ENCODE assay signal across 2 cellular contexts in the genomic region with DNA sequence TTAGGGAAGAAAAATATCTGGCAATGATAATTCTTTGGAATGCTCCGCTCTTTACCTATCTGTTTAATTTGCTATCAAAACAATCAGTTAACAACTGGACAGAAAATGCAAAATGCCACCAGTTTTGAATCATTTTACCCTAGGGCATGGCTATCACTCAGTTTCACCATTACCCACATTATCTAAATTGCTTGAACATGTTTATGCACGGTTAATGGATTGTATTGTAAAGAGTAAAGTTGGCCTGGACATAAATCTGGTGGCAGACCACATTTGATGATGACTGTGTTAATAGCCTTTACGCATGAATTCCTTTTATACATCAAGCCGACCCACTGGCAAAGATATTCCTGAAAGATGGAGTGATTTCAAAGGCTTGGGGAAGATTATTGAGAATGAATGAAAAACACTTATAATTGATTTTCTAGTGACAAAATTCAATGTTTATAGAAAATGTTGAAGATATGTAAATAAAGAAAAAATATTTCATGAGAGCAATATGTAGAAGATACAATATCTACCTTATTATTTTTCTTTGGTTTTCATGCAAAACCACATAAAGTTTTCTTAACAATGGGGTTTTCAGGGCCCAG.
A peak's percentile ranks its signal among the peaks of the same experiment; 100 is the strongest.
TF ChIP-seq lines count a peak whose summit lies in the region.

No MANE protein-coding gene starts in this region.

TF ChIP-seq in SK-N-SH, 30 proteins besides CTCF, POLR2A, EP300 and RAD21 (continued from another document):
- TF ChIP-seq TEAD4 (IDR thresholded peaks at IDR 0.05; ENCODE audit: borderline replicate concordance, insufficient read depth) (peak; percentile 76), MXI1 (IDR thresholded peaks at IDR 0.05; ENCODE audit: low read depth, low read length) (peak; percentile 31; the same call in 1 of the 2 replicates), EZH2phosphoT487 (IDR thresholded peaks at IDR 0.05; ENCODE audit: borderline replicate concordance, low read depth) (no peak), RXRA (IDR thresholded peaks at IDR 0.05; ENCODE audit: borderline replicate concordance, low read depth) (no peak), FOXJ3 (CRISPR knock-in tag; IDR thresholded peaks at IDR 0.05) (peak; percentile 95), TAF1 (IDR thresholded peaks at IDR 0.05; ENCODE audit: borderline replicate concordance, low read depth, low read length) (no peak), NRF1 (IDR thresholded peaks at IDR 0.05; ENCODE audit: low read depth, low read length) (no peak), GABPA (IDR thresholded peaks at IDR 0.05; ENCODE audit: low read depth) (no peak), GATA2 (CRISPR knock-in tag; IDR thresholded peaks at IDR 0.05) (peak; percentile 95)
- TF ChIP-seq, protein P1, sequence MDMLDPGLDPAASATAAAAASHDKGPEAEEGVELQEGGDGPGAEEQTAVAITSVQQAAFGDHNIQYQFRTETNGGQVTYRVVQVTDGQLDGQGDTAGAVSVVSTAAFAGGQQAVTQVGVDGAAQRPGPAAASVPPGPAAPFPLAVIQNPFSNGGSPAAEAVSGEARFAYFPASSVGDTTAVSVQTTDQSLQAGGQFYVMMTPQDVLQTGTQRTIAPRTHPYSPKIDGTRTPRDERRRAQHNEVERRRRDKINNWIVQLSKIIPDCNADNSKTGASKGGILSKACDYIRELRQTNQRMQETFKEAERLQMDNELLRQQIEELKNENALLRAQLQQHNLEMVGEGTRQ (IDR thresholded peaks at IDR 0.05; ENCODE audit: borderline replicate concordance, low read depth, low read length), result no peak

TF ChIP-seq in WTC11, 78 proteins besides CTCF, POLR2A, EP300 and RAD21 (continued from another document):
- TF ChIP-seq, protein P2, sequence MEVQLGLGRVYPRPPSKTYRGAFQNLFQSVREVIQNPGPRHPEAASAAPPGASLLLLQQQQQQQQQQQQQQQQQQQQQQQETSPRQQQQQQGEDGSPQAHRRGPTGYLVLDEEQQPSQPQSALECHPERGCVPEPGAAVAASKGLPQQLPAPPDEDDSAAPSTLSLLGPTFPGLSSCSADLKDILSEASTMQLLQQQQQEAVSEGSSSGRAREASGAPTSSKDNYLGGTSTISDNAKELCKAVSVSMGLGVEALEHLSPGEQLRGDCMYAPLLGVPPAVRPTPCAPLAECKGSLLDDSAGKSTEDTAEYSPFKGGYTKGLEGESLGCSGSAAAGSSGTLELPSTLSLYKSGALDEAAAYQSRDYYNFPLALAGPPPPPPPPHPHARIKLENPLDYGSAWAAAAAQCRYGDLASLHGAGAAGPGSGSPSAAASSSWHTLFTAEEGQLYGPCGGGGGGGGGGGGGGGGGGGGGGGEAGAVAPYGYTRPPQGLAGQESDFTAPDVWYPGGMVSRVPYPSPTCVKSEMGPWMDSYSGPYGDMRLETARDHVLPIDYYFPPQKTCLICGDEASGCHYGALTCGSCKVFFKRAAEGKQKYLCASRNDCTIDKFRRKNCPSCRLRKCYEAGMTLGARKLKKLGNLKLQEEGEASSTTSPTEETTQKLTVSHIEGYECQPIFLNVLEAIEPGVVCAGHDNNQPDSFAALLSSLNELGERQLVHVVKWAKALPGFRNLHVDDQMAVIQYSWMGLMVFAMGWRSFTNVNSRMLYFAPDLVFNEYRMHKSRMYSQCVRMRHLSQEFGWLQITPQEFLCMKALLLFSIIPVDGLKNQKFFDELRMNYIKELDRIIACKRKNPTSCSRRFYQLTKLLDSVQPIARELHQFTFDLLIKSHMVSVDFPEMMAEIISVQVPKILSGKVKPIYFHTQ (CRISPR knock-in tag; IDR thresholded peaks at IDR 0.05), result no peak
- TF ChIP-seq, protein P3, sequence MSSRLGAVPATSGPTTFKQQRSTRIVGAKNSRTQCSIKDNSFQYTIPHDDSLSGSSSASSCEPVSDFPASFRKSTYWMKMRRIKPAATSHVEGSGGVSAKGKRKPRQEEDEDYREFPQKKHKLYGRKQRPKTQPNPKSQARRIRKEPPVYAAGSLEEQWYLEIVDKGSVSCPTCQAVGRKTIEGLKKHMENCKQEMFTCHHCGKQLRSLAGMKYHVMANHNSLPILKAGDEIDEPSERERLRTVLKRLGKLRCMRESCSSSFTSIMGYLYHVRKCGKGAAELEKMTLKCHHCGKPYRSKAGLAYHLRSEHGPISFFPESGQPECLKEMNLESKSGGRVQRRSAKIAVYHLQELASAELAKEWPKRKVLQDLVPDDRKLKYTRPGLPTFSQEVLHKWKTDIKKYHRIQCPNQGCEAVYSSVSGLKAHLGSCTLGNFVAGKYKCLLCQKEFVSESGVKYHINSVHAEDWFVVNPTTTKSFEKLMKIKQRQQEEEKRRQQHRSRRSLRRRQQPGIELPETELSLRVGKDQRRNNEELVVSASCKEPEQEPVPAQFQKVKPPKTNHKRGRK (CRISPR knock-in tag; IDR thresholded peaks at IDR 0.05; ENCODE audit: borderline replicate concordance), result no peak
- TF ChIP-seq ZNF219 (CRISPR knock-in tag; IDR thresholded peaks at IDR 0.05; ENCODE audit: borderline replicate concordance) (no peak), MYBL2 (CRISPR knock-in tag; IDR thresholded peaks at IDR 0.05) (no peak), CREB1 (CRISPR knock-in tag; IDR thresholded peaks at IDR 0.05) (no peak), NR1H2 (CRISPR knock-in tag; IDR thresholded peaks at IDR 0.05) (no peak)
- TF ChIP-seq, protein P4, sequence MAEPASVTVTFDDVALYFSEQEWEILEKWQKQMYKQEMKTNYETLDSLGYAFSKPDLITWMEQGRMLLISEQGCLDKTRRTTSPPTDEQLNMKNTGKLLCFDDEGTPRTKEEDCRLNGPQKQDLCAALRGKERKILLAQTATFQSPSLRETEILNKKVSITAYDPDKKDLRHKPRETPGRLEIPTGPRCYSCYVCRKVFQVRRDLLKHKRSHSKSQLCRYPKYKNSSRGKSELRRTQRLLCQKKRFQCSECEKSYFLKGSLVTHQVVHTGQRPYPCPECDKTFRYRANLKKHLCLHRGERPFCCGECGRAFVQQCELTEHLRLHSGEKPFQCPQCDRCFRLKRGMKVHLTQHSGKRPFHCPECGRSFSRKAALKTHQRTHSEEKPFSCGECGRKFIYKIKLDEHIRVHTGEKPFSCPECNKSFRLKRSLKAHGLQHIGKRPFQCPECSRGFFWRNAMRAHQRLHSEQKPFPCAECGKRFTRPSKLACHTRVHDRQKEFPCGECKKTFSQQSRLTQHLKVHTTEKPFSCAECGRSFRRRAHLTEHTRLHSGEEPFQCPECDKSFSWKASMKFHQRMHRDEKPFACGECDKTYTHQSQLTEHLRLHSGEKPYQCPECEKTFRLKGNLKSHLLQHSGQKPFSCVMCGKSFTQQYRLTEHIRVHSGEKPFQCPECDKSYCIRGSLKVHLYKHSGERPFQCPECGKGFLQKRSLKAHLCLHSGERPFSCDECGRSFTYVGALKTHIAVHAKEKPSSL (CRISPR knock-in tag; conservative IDR thresholded peaks at IDR 0.05), result no peak
- TF ChIP-seq, protein P5, sequence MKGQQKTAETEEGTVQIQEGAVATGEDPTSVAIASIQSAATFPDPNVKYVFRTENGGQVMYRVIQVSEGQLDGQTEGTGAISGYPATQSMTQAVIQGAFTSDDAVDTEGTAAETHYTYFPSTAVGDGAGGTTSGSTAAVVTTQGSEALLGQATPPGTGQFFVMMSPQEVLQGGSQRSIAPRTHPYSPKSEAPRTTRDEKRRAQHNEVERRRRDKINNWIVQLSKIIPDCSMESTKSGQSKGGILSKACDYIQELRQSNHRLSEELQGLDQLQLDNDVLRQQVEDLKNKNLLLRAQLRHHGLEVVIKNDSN (CRISPR knock-in tag; IDR thresholded peaks at IDR 0.05), result no peak
